12 cellular contexts compared by ENCODE assay signal in genomic region chr6:44053760-44054556, GRCh38.
DNase-seq lines count a peak whose midpoint lies in the region; ATAC-seq and TF ChIP-seq lines count a peak whose summit lies in the region.
"Had no signal": no experiment of that assay in that cellular context is flagged by ENCODE, and none has a peak within 500 bp of the region (broad histone marks: within the 10 kb centered on the region; RNA-seq: fewer than 3 reads in every experiment).

No MANE protein-coding gene starts in this region.

- no peak overlapping the region for H4K12ac ChIP-seq in trophoblast cell (ENCODE audit: low read depth, low read length)

- no peaks in the 10 kb centered on the region for H3K27me3 ChIP-seq in Panc1 (ENCODE audit: control insufficient read depth, insufficient read depth, low read length)
- H3K27me3 ChIP-seq in trophoblast cell (ENCODE audit: insufficient read depth, low read length): no peaks in the 10 kb centered on the region

- in situ Hi-C loops in Panc1 (cut with HindIII; ENCODE audit: low pct_unique_long_range_greater_than_20kb, low sequenced_read_pairs): no loop called here

- H3K9me3 ChIP-seq in Panc1 (ENCODE audit: control insufficient read depth, insufficient read depth, low read depth, low read length) (no peaks in the 10 kb centered on the region), trophoblast cell (ENCODE audit: insufficient read depth, low read depth, low read length) (no peaks in the 10 kb centered on the region)

- H4K91ac ChIP-seq in trophoblast cell (ENCODE audit: low read depth, low read length): no peak overlapping the region

- no peak overlapping the region for H3K18ac ChIP-seq in trophoblast cell (ENCODE audit: low read length)

- intact Hi-C loops in Panc1 (cut with micrococcal nuclease; ENCODE audit: unreplicated experiment): no loop called here

- H3K4ac ChIP-seq in trophoblast cell (ENCODE audit: low read depth, low read length): no peak overlapping the region

- POLR2A ChIA-PET in Panc1 (lab: Charles Lee): no interaction called here

- no peaks in the 10 kb centered on the region for H3K79me2 ChIP-seq in trophoblast cell (ENCODE audit: control insufficient read depth, insufficient read depth, low read length, poor library complexity)

- H3K4me1 ChIP-seq in Panc1 (ENCODE audit: control insufficient read depth, insufficient read depth, low read length) (peaks cover 26% of the 10 kb centered on the region), trophoblast cell (ENCODE audit: control insufficient read depth in 1 of 2, insufficient read depth in 2 of 2, low read length in 2 of 2) (peaks cover 31 to 51% of the 10 kb centered on the region in 2 experiments)

- H2AK5ac ChIP-seq in trophoblast cell (ENCODE audit: low read length): peak overlapping the region; percentile 37

- H2AFZ ChIP-seq in trophoblast cell (ENCODE audit: insufficient read depth, low read length, poor library complexity): no peak overlapping the region

- no peak overlapping the region for H4K8ac ChIP-seq in trophoblast cell (ENCODE audit: low read depth, low read length)

- DNase-seq in EH (ENCODE audit: low read depth): peak; percentile 95
- DNase-seq in Panc1 (ENCODE audit: low read depth, low spot score): no peak
- peak; percentile 98 for DNase-seq in fibroblast of mammary gland (ENCODE audit: low read depth)
- DNase-seq in trophoblast cell: no peak
- DNase-seq in stimulated activated naive CD8-positive, alpha-beta T cell treated with anti-CD3 and anti-CD28 coated beads, Interleukin-15, Interleukin-2, amounts not matched to agents 100 U/mL and 50 U/mL, for 24 hours: no peak
- DNase-seq in NCI-H2029 (lab: John Stamatoyannopoulos, UW): no peak
- DNase-seq: NCI-H2029 treated with DMSO at 0.1 percent for 48 hours; nephron progenitor cell; stimulated activated naive CD4-positive, alpha-beta T cell; WERI-Rb-1 had no signal

- ATAC-seq in Panc1: no peak
- no peak for ATAC-seq in HG03175 (IDR thresholded peaks at IDR 0.05; ENCODE audit: unreplicated experiment)
- ATAC-seq in HG03342 (IDR thresholded peaks at IDR 0.05; ENCODE audit: unreplicated experiment): no peak
- no peak for ATAC-seq in stimulated activated naive CD8-positive, alpha-beta T cell treated with anti-CD3 and anti-CD28 coated beads, Interleukin-15, Interleukin-2, amounts not matched to agents 100 U/mL and 50 U/mL, for 24 hours

- no peak overlapping the region for H2BK5ac ChIP-seq in trophoblast cell (ENCODE audit: low read depth, low read length, poor library complexity)

- H3K79me1 ChIP-seq in trophoblast cell (ENCODE audit: low read length): peaks cover 14% of the 10 kb centered on the region

- no peaks in the 10 kb centered on the region for H3K36me3 ChIP-seq in Panc1 (ENCODE audit: control insufficient read depth, insufficient read depth, low read length)
- H3K36me3 ChIP-seq in trophoblast cell (ENCODE audit: control insufficient read depth in 1 of 2, insufficient read depth in 2 of 2, low read length in 2 of 2): no peaks in the 10 kb centered on the region
- H3K36me3 ChIP-seq: WERI-Rb-1 had no signal

- BruUV-seq in Panc1 (replicated peaks; lab: Mats Ljungman, UMichigan): no TSS peak

- no peak overlapping the region for H3K4me3 ChIP-seq in Panc1 (ENCODE audit: low read depth in 2 of 2, low read length in 2 of 2)
- no peak overlapping the region for H3K4me3 ChIP-seq in fibroblast of mammary gland (ENCODE audit: control insufficient read depth, low read depth, low read length)
- no peak overlapping the region for H3K4me3 ChIP-seq in trophoblast cell (ENCODE audit: low read depth, low read length)

- TF ChIP-seq CTCF in Panc1 (IDR thresholded peaks at IDR 0.05) (no peak), fibroblast of mammary gland (conservative IDR thresholded peaks at IDR 0.05; ENCODE audit: control insufficient read depth, insufficient read depth, low read depth, low read length) (no peak)

- H3K9ac ChIP-seq in trophoblast cell (ENCODE audit: low read length): no peak overlapping the region

- no CpG with 5 or more reads among the region's 11 CpGs for WGBS in trophoblast cell (ENCODE audit: extremely low coverage, insufficient coverage, insufficient read length)

- H3K14ac ChIP-seq in trophoblast cell (ENCODE audit: low read length): no peak overlapping the region

- no peak overlapping the region for H2BK120ac ChIP-seq in trophoblast cell (ENCODE audit: insufficient read depth, low read length, poor library complexity)

- H3K27ac ChIP-seq in Panc1 (ENCODE audit: low read length): peak overlapping the region; percentile 51; the same call in 1 of the 2 replicates
- no peak overlapping the region for H3K27ac ChIP-seq in trophoblast cell (ENCODE audit: low read depth, low read length)
- H3K27ac ChIP-seq: WERI-Rb-1 had no signal

- H3K23ac ChIP-seq in trophoblast cell (ENCODE audit: low read length): no peak overlapping the region

- no peak overlapping the region for H3K4me2 ChIP-seq in trophoblast cell (ENCODE audit: low read length)

- H2BK12ac ChIP-seq in trophoblast cell (ENCODE audit: low read length): no peak overlapping the region

- CTCF ChIA-PET in Panc1 (lab: Charles Lee): interaction anchor here (1.6 kb wide), 1 partner anchor 11 kb away, joined by 4 read pairs; no protein-coding TSS in a partner anchor

Comparison
In these comparisons a context has a peak if more than half of its experiments do, and no peak if none do; other contexts are left out.
1. DNase-seq: peak in EH (single experiment) and fibroblast of mammary gland (single experiment); none in Panc1 (single experiment), trophoblast cell (0 of 2), stimulated activated naive CD8-positive, alpha-beta T cell treated with anti-CD3 and anti-CD28 coated beads, Interleukin-15, Interleukin-2, amounts not matched to agents 100 U/mL and 50 U/mL, for 24 hours (single experiment) and NCI-H2029 (single experiment).